In genomic region chr17:75437404-75437803, GRCh38 we compare ENCODE assay signal across 3 cellular contexts. TPM values are rescaled to one million over a fixed set of nuclear protein-coding genes. Genes with fewer than 3 reads are reported as not detected.
DNase-seq lines count a peak whose midpoint lies in the region; ATAC-seq, FAIRE-seq and TF ChIP-seq lines count a peak whose summit lies in the region.
"Not testable (repeated sequence)": the region's sequence is repeated elsewhere in the genome, so short reads cannot be mapped to it uniquely, and the experiment has no call there.

No MANE protein-coding gene starts in this region.

- not testable (repeated sequence) for TF ChIP-seq EP300 in HepG2 (IDR thresholded peaks at IDR 0.05; ENCODE audit: low read depth in 2 of 2, low read length in 2 of 2); HepG2 (CRISPR knock-in tag; IDR thresholded peaks at IDR 0.05; ENCODE audit: borderline replicate concordance)

- not testable (repeated sequence) for TF ChIP-seq POLR2A in HepG2 (IDR thresholded peaks at IDR 0.05; ENCODE audit: insufficient read depth in 1 of 2, low read depth in 2 of 2, low read length in 2 of 2)

- H3K36me3 ChIP-seq in HepG2 (replicated peaks in 1 of 2; ENCODE audit: control insufficient read depth in 1 of 2, insufficient read depth in 2 of 2, low read length in 2 of 2); trophoblast cell (ENCODE audit: control insufficient read depth in 1 of 2, insufficient read depth in 2 of 2, low read length in 2 of 2): not testable (repeated sequence)

- not testable (repeated sequence) for H2AFZ ChIP-seq in HepG2 (ENCODE audit: low read length); trophoblast cell (ENCODE audit: insufficient read depth, low read length, poor library complexity)

- not testable (repeated sequence) for H2BK12ac ChIP-seq in trophoblast cell (ENCODE audit: low read length)

- BruUV-seq in HepG2 (replicated peaks; lab: Mats Ljungman, UMichigan): not testable (repeated sequence)

- in situ Hi-C loops in HepG2 (cut with HindIII; ENCODE audit: extremely low pct_ligation_motif_present, low pct_unique_long_range_greater_than_20kb): not testable (repeated sequence)

- not testable (repeated sequence) for H4K91ac ChIP-seq in trophoblast cell (ENCODE audit: low read depth, low read length)

- CTCF ChIA-PET in HepG2 (lab: Yijun Ruan, JAX; ENCODE audit: low intra/inter-chr PET ratio, low total read pairs): not testable (repeated sequence)

- H3K14ac ChIP-seq in trophoblast cell (ENCODE audit: low read length): not testable (repeated sequence)

- H4K12ac ChIP-seq in trophoblast cell (ENCODE audit: low read depth, low read length): not testable (repeated sequence)

- not testable (repeated sequence) for H4K20me1 ChIP-seq in HepG2 (ENCODE audit: insufficient read depth, low read length)

- not testable (repeated sequence) for H3K4me3 Mint-ChIP-seq in T-helper 17 cell

- intact Hi-C loops in HepG2 (cut with micrococcal nuclease; ENCODE audit: unreplicated experiment): not testable (repeated sequence)

- POLR2A ChIA-PET in HepG2 (lab: Yijun Ruan, JAX): interaction anchor here (1.6 kb wide), 1 partner anchor 19 kb away, joined by 4 read pairs; the partner anchor contains the start of gene TMEM94

- H3K36me3 Mint-ChIP-seq in T-helper 17 cell (ENCODE audit: low read depth): not testable (repeated sequence)

- H3K4me1 Mint-ChIP-seq in T-helper 17 cell: peaks cover 18% of the 10 kb centered on the region

- H3K27me3 Mint-ChIP-seq in T-helper 17 cell: not testable (repeated sequence)

- not testable (repeated sequence) for H2AK5ac ChIP-seq in trophoblast cell (ENCODE audit: low read length)

- ATAC-seq in T-helper 17 cell: not testable (repeated sequence)
- ATAC-seq in HepG2: peak; percentile 46

- not testable (repeated sequence) for H3K27ac ChIP-seq in HepG2 (ENCODE audit: extremely low read length, insufficient read depth, low read length); trophoblast cell (ENCODE audit: low read depth, low read length)

- 21% methylated on average over 8 of the region's 8 CpGs for WGBS in HepG2 (ENCODE audit: low lambda C conversion rate)
- WGBS in trophoblast cell (ENCODE audit: extremely low coverage, insufficient coverage, insufficient read length): no CpG with 5 or more reads among the region's 8 CpGs

- not testable (repeated sequence) for H3K23ac ChIP-seq in trophoblast cell (ENCODE audit: low read length)

- H3K18ac ChIP-seq in trophoblast cell (ENCODE audit: low read length): not testable (repeated sequence)

- H3K4me1 ChIP-seq in HepG2 (ENCODE audit: insufficient read depth, low read length): peaks cover 76% of the 10 kb centered on the region
- not testable (repeated sequence) for H3K4me1 ChIP-seq in trophoblast cell (ENCODE audit: control insufficient read depth in 1 of 2, insufficient read depth in 2 of 2, low read length in 2 of 2)

- FAIRE-seq in HepG2 (lab: Jason Lieb, UNC): not testable (repeated sequence)

- H4K8ac ChIP-seq in trophoblast cell (ENCODE audit: low read depth, low read length): not testable (repeated sequence)

- H3K4ac ChIP-seq in trophoblast cell (ENCODE audit: low read depth, low read length): not testable (repeated sequence)

- peak overlapping the region; percentile 83 for H3K27ac Mint-ChIP-seq in T-helper 17 cell

- not testable (repeated sequence) for H3K9ac ChIP-seq in HepG2 (ENCODE audit: insufficient read depth, low read depth, low read length); trophoblast cell (ENCODE audit: low read length)

- H3K9me3 ChIP-seq in T-helper 17 cell (ENCODE audit: control insufficient read depth, low read length, poor library complexity, severe bottlenecking); HepG2 (ENCODE audit: low read length); trophoblast cell (ENCODE audit: insufficient read depth, low read depth, low read length): not testable (repeated sequence)

- TF ChIP-seq RAD21 in HepG2 (CRISPR knock-in tag; IDR thresholded peaks at IDR 0.05): not testable (repeated sequence)

- H3K27me3 ChIP-seq in HepG2 (ENCODE audit: control insufficient read depth in 1 of 2, insufficient read depth in 2 of 2, low read length in 2 of 2); trophoblast cell (ENCODE audit: insufficient read depth, low read length): not testable (repeated sequence)

- H3K4me2 ChIP-seq in HepG2 (ENCODE audit: low read depth, low read length): peak overlapping the region; percentile 23; the same call in 1 of the 2 replicates
- not testable (repeated sequence) for H3K4me2 ChIP-seq in trophoblast cell (ENCODE audit: low read length)

- H3K79me1 ChIP-seq in trophoblast cell (ENCODE audit: low read length): not testable (repeated sequence)

- H3K4me3 ChIP-seq in HepG2 (replicated peaks in 1 of 3; ENCODE audit: insufficient read depth in 1 of 3, low read depth in 2 of 3, low read length in 3 of 3); trophoblast cell (ENCODE audit: low read depth, low read length): not testable (repeated sequence)

- not testable (repeated sequence) for H2BK120ac ChIP-seq in trophoblast cell (ENCODE audit: insufficient read depth, low read length, poor library complexity)

- TF ChIP-seq CTCF in HepG2 (CRISPR knock-in tag; IDR thresholded peaks at IDR 0.05): not testable (repeated sequence)

- H2BK5ac ChIP-seq in trophoblast cell (ENCODE audit: low read depth, low read length, poor library complexity): not testable (repeated sequence)

- DNase-seq in T-helper 17 cell: not testable (repeated sequence)
- DNase-seq in HepG2 (ENCODE audit: low spot score): peak; percentile 47
- DNase-seq in trophoblast cell: peak; percentile 49 to 72

- not testable (repeated sequence) for H3K79me2 ChIP-seq in HepG2 (ENCODE audit: insufficient read depth, low read length); trophoblast cell (ENCODE audit: control insufficient read depth, insufficient read depth, low read length, poor library complexity)

TF ChIP-seq in HepG2, 621 proteins besides CTCF, POLR2A, EP300 and RAD21 (continues in another document):
- TF ChIP-seq SOX5 (CRISPR knock-in tag; IDR thresholded peaks at IDR 0.05; ENCODE audit: borderline replicate concordance): 0 out of 2 replicates have a peak, but pooled peaks have one; percentile 9
- TF ChIP-seq ZMYM2 (CRISPR knock-in tag; IDR thresholded peaks at IDR 0.05): 0 out of 2 replicates have a peak, but pooled peaks have one; percentile 34

RNA-seq across cellular contexts. Expression of gene TMEM94, which starts 19.0 kb away (rescaled TPM):
- total RNA-seq in T-helper 17 cell (10 to 100 TPM; 70.1 to 70.2 TPM), HepG2 (2016; rRNA removed; fragmentation: Illumina TruSeq; extraction: Trizol) (20.8 and 32.6 TPM in 2 replicates)
- total RNA-seq in HepG2 (2016; cell fraction: cytosol; rRNA removed; fragmentation: Illumina TruSeq; extraction: Trizol; ENCODE audit: low read depth): 26.4 and 26.9 TPM in 2 replicates
- 17.2 and 32.1 TPM in 2 replicates for total RNA-seq in HepG2 (2016; cell fraction: insoluble cytoplasmic fraction; rRNA removed; fragmentation: Illumina TruSeq; extraction: Trizol)
- 23.6 and 28.5 TPM in 2 replicates for total RNA-seq in HepG2 (2016; cell fraction: membrane; rRNA removed; fragmentation: Illumina TruSeq; extraction: Trizol)
- 32.2 and 37.2 TPM in 2 replicates for total RNA-seq in HepG2 (2016; cell fraction: nucleus; rRNA removed; fragmentation: Illumina TruSeq; extraction: Trizol)
- polyA plus RNA-seq in HepG2 (2011; rRNA removed): 134 and 150 TPM in 2 replicates
- polyA plus RNA-seq in HepG2 (2011; cell fraction: cytosol; rRNA removed): 37.1 and 46.4 TPM in 2 replicates
- 1,312 and 1,888 TPM in 2 replicates for polyA plus RNA-seq in HepG2 (2011; cell fraction: nucleus; rRNA removed)
- 125 and 137 TPM in 2 replicates for polyA plus RNA-seq in HepG2 (2012)
- 5.0 and 5.4 TPM in 2 replicates for polyA plus RNA-seq in HepG2 (2016; cell fraction: cytosol; fragmentation: Illumina TruSeq; extraction: Trizol; ENCODE audit: low read depth)
- 15.7 and 19.0 TPM in 2 replicates for polyA plus RNA-seq in HepG2 (2016; cell fraction: insoluble cytoplasmic fraction; fragmentation: Illumina TruSeq; extraction: Trizol; ENCODE audit: low read depth)
- 16.7 and 22.4 TPM in 2 replicates for polyA plus RNA-seq in HepG2 (2016; cell fraction: membrane; fragmentation: Illumina TruSeq; extraction: Trizol; ENCODE audit: low read depth)
- polyA plus RNA-seq in HepG2 (2016; cell fraction: nucleus; fragmentation: Illumina TruSeq; extraction: Trizol; ENCODE audit: insufficient read depth, low read depth): 121 and 131 TPM in 2 replicates
- 36.2 and 133 TPM in 2 replicates for polyA minus RNA-seq in HepG2 (2011; rRNA and poly(A)+ RNA removed; ENCODE audit: low replicate concordance)
- polyA minus RNA-seq in HepG2 (2011; cell fraction: cytosol; rRNA and poly(A)+ RNA removed): 52.6 and 54.1 TPM in 2 replicates
- polyA minus RNA-seq in HepG2 (2011; cell fraction: nucleus; rRNA and poly(A)+ RNA removed): 148 and 161 TPM in 2 replicates
- polyA plus RNA-seq in trophoblast cell (2013): 64.9 and 65.9 TPM in 2 replicates

RNA-seq across cellular contexts. Expression of gene GRB2, which starts 31.9 kb away (rescaled TPM):
- total RNA-seq in T-helper 17 cell (100 to 1,000 TPM; 112 to 117 TPM), HepG2 (2016; rRNA removed; fragmentation: Illumina TruSeq; extraction: Trizol) (92.3 and 95.7 TPM in 2 replicates)
- 9.5 and 11.4 TPM in 2 replicates for total RNA-seq in HepG2 (2016; cell fraction: cytosol; rRNA removed; fragmentation: Illumina TruSeq; extraction: Trizol; ENCODE audit: low read depth)
- total RNA-seq in HepG2 (2016; cell fraction: insoluble cytoplasmic fraction; rRNA removed; fragmentation: Illumina TruSeq; extraction: Trizol): 81.8 and 96.0 TPM in 2 replicates
- total RNA-seq in HepG2 (2016; cell fraction: membrane; rRNA removed; fragmentation: Illumina TruSeq; extraction: Trizol): 34.4 and 43.9 TPM in 2 replicates
- 44.5 and 52.3 TPM in 2 replicates for total RNA-seq in HepG2 (2016; cell fraction: nucleus; rRNA removed; fragmentation: Illumina TruSeq; extraction: Trizol)
- 67.9 and 84.6 TPM in 2 replicates for polyA plus RNA-seq in HepG2 (2011; rRNA removed)
- polyA plus RNA-seq in HepG2 (2011; cell fraction: cytosol; rRNA removed): 65.4 and 67.1 TPM in 2 replicates
- polyA plus RNA-seq in HepG2 (2011; cell fraction: nucleus; rRNA removed): 28.7 and 29.6 TPM in 2 replicates
- polyA plus RNA-seq in HepG2 (2012): 66.8 and 70.9 TPM in 2 replicates
- polyA plus RNA-seq in HepG2 (2016; cell fraction: cytosol; fragmentation: Illumina TruSeq; extraction: Trizol; ENCODE audit: low read depth): 13.1 and 18.8 TPM in 2 replicates
- polyA plus RNA-seq in HepG2 (2016; cell fraction: insoluble cytoplasmic fraction; fragmentation: Illumina TruSeq; extraction: Trizol; ENCODE audit: low read depth): 142 and 160 TPM in 2 replicates
- 28.8 and 38.8 TPM in 2 replicates for polyA plus RNA-seq in HepG2 (2016; cell fraction: membrane; fragmentation: Illumina TruSeq; extraction: Trizol; ENCODE audit: low read depth)
- 76.0 and 89.2 TPM in 2 replicates for polyA plus RNA-seq in HepG2 (2016; cell fraction: nucleus; fragmentation: Illumina TruSeq; extraction: Trizol; ENCODE audit: insufficient read depth, low read depth)
- 55.3 and 73.1 TPM in 2 replicates for polyA minus RNA-seq in HepG2 (2011; rRNA and poly(A)+ RNA removed; ENCODE audit: low replicate concordance)
- polyA minus RNA-seq in HepG2 (2011; cell fraction: cytosol; rRNA and poly(A)+ RNA removed): 26.1 and 30.8 TPM in 2 replicates
- 44.4 and 46.2 TPM in 2 replicates for polyA minus RNA-seq in HepG2 (2011; cell fraction: nucleus; rRNA and poly(A)+ RNA removed)
- 120 and 126 TPM in 2 replicates for polyA plus RNA-seq in trophoblast cell (2013)
